ENCODE assay signal across 11 cellular contexts in genomic region chr19:19113040-19113541, GRCh38. TPM values are rescaled to one million over a fixed set of nuclear protein-coding genes. Genes with fewer than 3 reads are reported as not detected.
DNase-seq lines count a peak whose midpoint lies in the region; ATAC-seq and TF ChIP-seq lines count a peak whose summit lies in the region.
"Had no signal": no experiment of that assay in that cellular context is flagged by ENCODE, and none has a peak within 500 bp of the region (broad histone marks: within the 10 kb centered on the region; RNA-seq: fewer than 3 reads in every experiment).

No MANE protein-coding gene starts in this region.

- no peak for ATAC-seq in HG02884 (IDR thresholded peaks at IDR 0.05; ENCODE audit: unreplicated experiment)
- ATAC-seq: CD8-positive, alpha-beta T cell had no signal

- H3F3A ChIP-seq in smooth muscle cell (ENCODE audit: low read depth) = no peaks in the 10 kb centered on the region

- no peaks in the 10 kb centered on the region for H3K79me2 ChIP-seq in smooth muscle cell (ENCODE audit: low read depth)

- H3K4me1 ChIP-seq in colonic mucosa (no peaks in the 10 kb centered on the region), smooth muscle cell (ENCODE audit: low read depth) (peaks cover 3% of the 10 kb centered on the region)

- 50% methylated on average over 4 of the region's 4 CpGs for WGBS in smooth muscle cell (ENCODE audit: low lambda C conversion rate)

- H3K4me2 ChIP-seq in smooth muscle cell = no peak overlapping the region

- H3K9ac ChIP-seq in colonic mucosa (ENCODE audit: low read depth in 2 of 2, low read length in 2 of 2) (no peak overlapping the region), smooth muscle cell (ENCODE audit: low read depth) (no peak overlapping the region)

- no peak overlapping the region for H3K4me3 ChIP-seq in fibroblast of villous mesenchyme (ENCODE audit: low read depth, low read length)
- no peak overlapping the region for H3K4me3 ChIP-seq in colonic mucosa
- no peak overlapping the region for H3K4me3 ChIP-seq in smooth muscle cell
- H3K4me3 ChIP-seq: esophagus muscularis mucosa had no signal

- no peaks in the 10 kb centered on the region for H3K27me3 ChIP-seq in colonic mucosa
- no peaks in the 10 kb centered on the region for H3K27me3 ChIP-seq in smooth muscle cell (ENCODE audit: low read depth)

- no peaks in the 10 kb centered on the region for H3K9me3 ChIP-seq in colonic mucosa
- no peaks in the 10 kb centered on the region for H3K9me3 ChIP-seq in smooth muscle cell (replicated peaks; ENCODE audit: low read depth)
- H3K9me3 ChIP-seq: esophagus muscularis mucosa had no signal

- intact Hi-C loops in colonic mucosa (cut with DNase I) = no loop called here

- H3K27ac ChIP-seq in colonic mucosa = no peak overlapping the region
- H3K27ac ChIP-seq in smooth muscle cell (ENCODE audit: low read depth) = no peak overlapping the region
- H3K27ac ChIP-seq: esophagus muscularis mucosa had no signal

- no peak overlapping the region for H2AFZ ChIP-seq in smooth muscle cell (ENCODE audit: low read depth)

- TF ChIP-seq CTCF in fibroblast of villous mesenchyme (IDR thresholded peaks at IDR 0.05; ENCODE audit: insufficient read depth, low read depth, low read length) (no peak), colonic mucosa (IDR thresholded peaks at IDR 0.05) (no peak), smooth muscle cell (IDR thresholded peaks at IDR 0.05; ENCODE audit: borderline replicate concordance, insufficient read depth, poor library complexity, severe bottlenecking) (no peak)

- DNase-seq in A172 (ENCODE audit: low spot score) = peak; percentile 30
- peak; percentile 37 for DNase-seq in HCEC 1CT
- DNase-seq in RPMI8226 = peak; percentile 13
- peak; percentile 22 for DNase-seq in fibroblast of villous mesenchyme (ENCODE audit: low read depth)
- DNase-seq in colonic mucosa = no peak
- no peak for DNase-seq in smooth muscle cell (lab: John Stamatoyannopoulos, UW; ENCODE audit: unreplicated experiment)
- DNase-seq in NCI-H1436 (lab: John Stamatoyannopoulos, UW) = no peak
- DNase-seq: CD8-positive, alpha-beta T cell had no signal

- H4K20me1 ChIP-seq in smooth muscle cell (ENCODE audit: low read depth) = peaks cover 3% of the 10 kb centered on the region

- no peaks in the 10 kb centered on the region for H3K36me3 ChIP-seq in colonic mucosa
- no peaks in the 10 kb centered on the region for H3K36me3 ChIP-seq in smooth muscle cell (ENCODE audit: low read depth)

RNA-seq across cellular contexts. Expression of gene TMEM161A, which starts 25.2 kb away (rescaled TPM):
- total RNA-seq in A172 (2014; rRNA removed; shearing (Covaris generic)) = 29.1 and 31.5 TPM in 2 replicates
- total RNA-seq in fibroblast of villous mesenchyme = 18.1 and 20.9 TPM in 2 replicates
- 10 to 100 TPM; 17.6 to 33.6 TPM for total RNA-seq in colonic mucosa
- 20.3 and 30.3 TPM in 2 replicates for total RNA-seq in smooth muscle cell
- polyA plus RNA-seq in smooth muscle cell = 40.6 and 47.8 TPM in 2 replicates

RNA-seq across cellular contexts. Expression of gene SLC25A42, which starts 49.3 kb away (rescaled TPM):
- total RNA-seq in A172 (2014; rRNA removed; shearing (Covaris generic)) = 4.0 and 5.0 TPM in 2 replicates
- total RNA-seq in fibroblast of villous mesenchyme (5.8 and 9.1 TPM in 2 replicates), colonic mucosa (1 to 10 TPM; 3.7 to 7.9 TPM), smooth muscle cell (8.1 and 11.8 TPM in 2 replicates)
- polyA plus RNA-seq in smooth muscle cell = 14.4 and 18.9 TPM in 2 replicates

RNA-seq across cellular contexts. Expression of gene MEF2B, which starts 57.0 kb away (rescaled TPM):
- not detected in 2 replicates for total RNA-seq in A172 (2014; rRNA removed; shearing (Covaris generic))
- total RNA-seq in fibroblast of villous mesenchyme (0.32 TPM in 1 of 2 replicates, not detected in the other), colonic mucosa (1 to 10 TPM; 1.5 to 3.9 TPM), smooth muscle cell (0.40 TPM in 1 of 2 replicates, not detected in the other)
- 2.9 and 4.4 TPM in 2 replicates for polyA plus RNA-seq in smooth muscle cell
- total RNA-seq: esophagus muscularis mucosa, skeletal muscle tissue had no signal

Comparison
In these comparisons a context has a peak if more than half of its experiments do, and no peak if none do; other contexts are left out.
1. DNase-seq: peak in A172 (single experiment), HCEC 1CT (single experiment), RPMI8226 (single experiment) and fibroblast of villous mesenchyme (single experiment); none in colonic mucosa (single experiment), smooth muscle cell (single experiment) and NCI-H1436 (single experiment).